ENCODE assay signal across 8 cellular contexts in genomic region chr16:68902376-68903345, GRCh38. TPM values are rescaled to one million over a fixed set of nuclear protein-coding genes. Genes with fewer than 3 reads are reported as not detected.
DNase-seq lines count a peak whose midpoint lies in the region; ATAC-seq and TF ChIP-seq lines count a peak whose summit lies in the region.

No MANE protein-coding gene starts in this region.

- TF ChIP-seq CTCF in 22Rv1 (IDR thresholded peaks at IDR 0.05): peak; percentile 79
- peak; percentile 40; the same call in 1 of the 2 replicates for TF ChIP-seq CTCF in GM12874 (IDR thresholded peaks at IDR 0.05; ENCODE audit: insufficient read depth, low read depth, low read length)
- peak; percentile 62 for TF ChIP-seq CTCF in WERI-Rb-1 (IDR thresholded peaks at IDR 0.05; ENCODE audit: low read depth, low read length)
- peak; percentile 49 to 73 (median 62) for TF ChIP-seq CTCF in heart left ventricle (IDR thresholded peaks at IDR 0.05)
- peak in 3 of 4 experiments; percentile 41 to 59 (median 47) for TF ChIP-seq CTCF in sigmoid colon (IDR thresholded peaks at IDR 0.05)

- H3K27ac Mint-ChIP-seq in CD4-positive, alpha-beta memory T cell: no peak overlapping the region

- no peak for TF ChIP-seq POLR2A in heart left ventricle (IDR thresholded peaks at IDR 0.05)
- TF ChIP-seq POLR2A in sigmoid colon (IDR thresholded peaks at IDR 0.05): no peak

- no peak overlapping the region for H3K27ac ChIP-seq in 22Rv1
- no peak overlapping the region for H3K27ac ChIP-seq in WERI-Rb-1
- no peak overlapping the region for H3K27ac ChIP-seq in heart left ventricle
- H3K27ac ChIP-seq in sigmoid colon: peak overlapping the region in 1 of 4 donors; percentile 65
- no peak overlapping the region for H3K27ac ChIP-seq in CD4-positive, alpha-beta memory T cell (ENCODE audit: low read depth, low read length)

- H3K36me3 ChIP-seq in WERI-Rb-1 (no peaks in the 10 kb centered on the region), heart left ventricle (peaks cover 0 to 56% (median 12%) of the 10 kb centered on the region in 9 donors), sigmoid colon (peaks cover 0 to 9% (median 3%) of the 10 kb centered on the region in 4 donors)
- peaks cover 16% of the 10 kb centered on the region for H3K36me3 ChIP-seq in CD4-positive, alpha-beta memory T cell (ENCODE audit: insufficient read depth, low read length)

- intact Hi-C loops in heart left ventricle (cut with DNase I): loop anchor here (1.0 to 10.0 kb wide), 5 partner anchors 62 to 222 kb away; partner anchors contain the start of gene HAS3 (in 3 of the 10)
- intact Hi-C loops in sigmoid colon (cut with DNase I): loop anchor here (2.0 kb wide), 1 partner anchor 220 kb away; no protein-coding TSS in a partner anchor
- intact Hi-C loops in CD4-positive, alpha-beta memory T cell (cut with micrococcal nuclease): no loop called here

- H3K27me3 Mint-ChIP-seq in CD4-positive, alpha-beta memory T cell: no peaks in the 10 kb centered on the region

- H3K4me1 Mint-ChIP-seq in CD4-positive, alpha-beta memory T cell: no peaks in the 10 kb centered on the region

- H3K4me3 ChIP-seq in WERI-Rb-1 (ENCODE audit: low read depth, low read length): no peak overlapping the region
- H3K4me3 ChIP-seq in heart left ventricle: no peak overlapping the region
- H3K4me3 ChIP-seq in sigmoid colon: no peak overlapping the region
- H3K4me3 ChIP-seq in CD4-positive, alpha-beta memory T cell (ENCODE audit: low read length in 2 of 2): no peak overlapping the region

- H3K9me3 Mint-ChIP-seq in CD4-positive, alpha-beta memory T cell: no peaks in the 10 kb centered on the region

- H3K36me3 Mint-ChIP-seq in CD4-positive, alpha-beta memory T cell: peaks cover 25 to 52% of the 10 kb centered on the region in 2 donors

- ATAC-seq in heart left ventricle (peak in 3 of 4 donors; percentile 52 to 60 (median 54)), HG03097 (IDR thresholded peaks at IDR 0.05; ENCODE audit: low FRiP score, unreplicated experiment) (no peak)

- peaks cover 0 to 6% (median 0%) of the 10 kb centered on the region in 12 donors for H3K4me1 ChIP-seq in heart left ventricle
- peaks cover 0 to 15% (median 10%) of the 10 kb centered on the region in 4 donors for H3K4me1 ChIP-seq in sigmoid colon
- H3K4me1 ChIP-seq in CD4-positive, alpha-beta memory T cell (ENCODE audit: insufficient read depth, low read length): no peaks in the 10 kb centered on the region

- no peaks in the 10 kb centered on the region for H3K27me3 ChIP-seq in WERI-Rb-1 (ENCODE audit: insufficient read depth, low read depth, severe bottlenecking)
- no peaks in the 10 kb centered on the region for H3K27me3 ChIP-seq in heart left ventricle
- no peaks in the 10 kb centered on the region for H3K27me3 ChIP-seq in sigmoid colon
- H3K27me3 ChIP-seq in CD4-positive, alpha-beta memory T cell (ENCODE audit: insufficient read depth, low read length): no peaks in the 10 kb centered on the region

- CTCF ChIA-PET in CD4-positive, alpha-beta memory T cell (lab: Charles Lee; ENCODE audit: partially characterized antibody): interaction anchor here (0.6 to 1.2 kb wide), 3 partner anchors 8 to 392 kb away, joined by 4 to 6 read pairs (median 5); no protein-coding TSS in a partner anchor

- no peak for TF ChIP-seq EP300 in sigmoid colon (IDR thresholded peaks at IDR 0.05)

- peak overlapping the region in 1 of 8 donors; percentile 20 for H3K4me3 Mint-ChIP-seq in CD4-positive, alpha-beta memory T cell

- 43 to 55% (median 50%) methylated on average over 6 of the region's 6 CpGs for WGBS in heart left ventricle, 4 donors
- WGBS in sigmoid colon, 2 donors: 25 to 60% methylated on average over 6 of the region's 6 CpGs

- no peaks in the 10 kb centered on the region for H3K9me3 ChIP-seq in WERI-Rb-1 (ENCODE audit: severe bottlenecking)
- H3K9me3 ChIP-seq in heart left ventricle: no peaks in the 10 kb centered on the region
- no peaks in the 10 kb centered on the region for H3K9me3 ChIP-seq in sigmoid colon
- H3K9me3 ChIP-seq in CD4-positive, alpha-beta memory T cell (ENCODE audit: control insufficient read depth in 1 of 2, low read length in 2 of 2): no peaks in the 10 kb centered on the region

- POLR2A ChIA-PET in CD4-positive, alpha-beta memory T cell (lab: Charles Lee; ENCODE audit: partially characterized antibody): no interaction called here

- DNase-seq in NCI-H2081 treated with DMSO at 0.1 percent for 48 hours (lab: John Stamatoyannopoulos, UW) (peak; percentile 20), WERI-Rb-1 (peak; percentile 67), heart left ventricle (peak in 1 of 5 donors; percentile 7), sigmoid colon (no peak)
- DNase-seq in CD4-positive, alpha-beta memory T cell: no peak

RNA-seq across cellular contexts. Expression of gene TANGO6, which starts 59.3 kb away (rescaled TPM):
- 10 to 100 TPM in 2 of 9 donors, 1 to 10 TPM in 7; 5.5 to 14.1 (median 8.9) TPM for total RNA-seq in heart left ventricle
- 1 to 10 TPM; 1.8 to 7.5 TPM for polyA plus RNA-seq in heart left ventricle
- 10 to 100 TPM; 16.0 to 23.5 (median 20.0) TPM for total RNA-seq in sigmoid colon
- polyA plus RNA-seq in sigmoid colon: 1 to 10 TPM in 2 of 3 donors, under 1 TPM in 1; 0.92 to 6.3 (median 3.0) TPM
- 10 to 100 TPM; 35.5 to 38.1 TPM for total RNA-seq in CD4-positive, alpha-beta memory T cell
- 10 to 100 TPM; 12.2 to 16.6 TPM for polyA plus RNA-seq in CD4-positive, alpha-beta memory T cell

Comparison
In these comparisons a context has a peak if more than half of its experiments do, and no peak if none do; other contexts are left out.
1. DNase-seq: peak in NCI-H2081 treated with DMSO at 0.1 percent for 48 hours (single experiment) and WERI-Rb-1 (single experiment); none in sigmoid colon (single experiment) and CD4-positive, alpha-beta memory T cell (0 of 5).
2. Peak in every context shown above with its lines, with median percentiles within 50 percentile points of each other: CTCF ChIP-seq.